In genomic region chr2:211611061-211611518, GRCh38 we compare ENCODE assay signal across 9 cellular contexts.
DNase-seq lines count a peak whose midpoint lies in the region; ATAC-seq, FAIRE-seq and TF ChIP-seq lines count a peak whose summit lies in the region.
"Had no signal": no experiment of that assay in that cellular context is flagged by ENCODE, and none has a peak within 500 bp of the region (broad histone marks: within the 10 kb centered on the region; RNA-seq: fewer than 3 reads in every experiment).

No MANE protein-coding gene starts in this region.

- peak; percentile 43 for ATAC-seq in GM18907 (IDR thresholded peaks at IDR 0.05; ENCODE audit: unreplicated experiment)
- peak; percentile 48 to 52 for ATAC-seq in activated naive CD4-positive, alpha-beta T cell treated with anti-CD3 and anti-CD28 coated beads, Interleukin-2, amount 50 U/mL, for 72 hours

- H3K27ac ChIP-seq in kidney (ENCODE audit: low read depth in 2 of 2, low read length in 2 of 2), result no peak overlapping the region
- H3K27ac ChIP-seq: skin epidermis had no signal

- no peaks in the 10 kb centered on the region for H3K36me3 Mint-ChIP-seq in activated naive CD4-positive, alpha-beta T cell treated with anti-CD3 and anti-CD28 coated beads, Interleukin-2, amount 50 U/mL, for 72 hours

- no peak overlapping the region for H3K9ac ChIP-seq in kidney (ENCODE audit: low read length in 2 of 2)

- intact Hi-C loops in kidney (cut with DNase I), result no loop called here

- TF ChIP-seq POLR2A in NB4 (IDR thresholded peaks at IDR 0.05; ENCODE audit: extremely low read depth, insufficient read length), result no peak

- peak; percentile 91 for DNase-seq in AML-193 (lab: John Stamatoyannopoulos, UW)
- DNase-seq in NB4 (ENCODE audit: low read depth), result peak; percentile 84
- DNase-seq in activated naive CD4-positive, alpha-beta T cell treated with anti-CD3 and anti-CD28 coated beads, Interleukin-2, amount 50 U/mL, for 72 hours (ENCODE audit: low spot score in 2 of 2), result no peak
- DNase-seq in NCI-H748 (lab: John Stamatoyannopoulos, UW; ENCODE audit: unreplicated experiment), result no peak
- no peak for DNase-seq in DMS 273 treated with DMSO at 0.1 percent for 48 hours (lab: John Stamatoyannopoulos, UW)
- DNase-seq in occipital lobe (lab: John Stamatoyannopoulos, UW), result no peak
- DNase-seq in kidney, result no peak

- peak overlapping the region; percentile 73 for H3K4me3 ChIP-seq in NB4 (ENCODE audit: low read depth, low read length)
- no peak overlapping the region for H3K4me3 ChIP-seq in kidney (ENCODE audit: low read length in 2 of 2)
- H3K4me3 ChIP-seq: skin epidermis had no signal

- H3K4me1 ChIP-seq in kidney (ENCODE audit: control insufficient read depth in 1 of 2, insufficient read depth in 1 of 2, low read depth in 1 of 2, low read length in 2 of 2), result no peaks in the 10 kb centered on the region

- FAIRE-seq in kidney (lab: Jason Lieb, UNC), result no peak

- no peaks in the 10 kb centered on the region for H3K36me3 ChIP-seq in kidney (ENCODE audit: control insufficient read depth in 1 of 2, insufficient read depth in 2 of 2, low read length in 2 of 2)

- H3K9me3 Mint-ChIP-seq in activated naive CD4-positive, alpha-beta T cell treated with anti-CD3 and anti-CD28 coated beads, Interleukin-2, amount 50 U/mL, for 72 hours, result peaks cover 8 to 12% of the 10 kb centered on the region in 2 donors

- TF ChIP-seq CTCF in NB4 (IDR thresholded peaks at IDR 0.05; ENCODE audit: low read depth, low read length) (no peak), kidney (IDR thresholded peaks at IDR 0.05; ENCODE audit: borderline replicate concordance, extremely low read depth, insufficient read depth) (no peak)

- H3K27ac Mint-ChIP-seq in activated naive CD4-positive, alpha-beta T cell treated with anti-CD3 and anti-CD28 coated beads, Interleukin-2, amount 50 U/mL, for 72 hours, result peak overlapping the region in 1 of 2 donors; percentile 71

- H3K9me3 ChIP-seq in kidney (ENCODE audit: control insufficient read depth in 1 of 2, low read length in 2 of 2), result no peaks in the 10 kb centered on the region

Comparison
In these comparisons a context has a peak if more than half of its experiments do, and no peak if none do; other contexts are left out.
1. DNase-seq: peak in AML-193 (2 of 2) and NB4 (single experiment); none in activated naive CD4-positive, alpha-beta T cell treated with anti-CD3 and anti-CD28 coated beads, Interleukin-2, amount 50 U/mL, for 72 hours (0 of 2), NCI-H748 (single experiment), DMS 273 treated with DMSO at 0.1 percent for 48 hours (single experiment), occipital lobe (single experiment) and kidney (single experiment).